In the genomic region with DNA sequence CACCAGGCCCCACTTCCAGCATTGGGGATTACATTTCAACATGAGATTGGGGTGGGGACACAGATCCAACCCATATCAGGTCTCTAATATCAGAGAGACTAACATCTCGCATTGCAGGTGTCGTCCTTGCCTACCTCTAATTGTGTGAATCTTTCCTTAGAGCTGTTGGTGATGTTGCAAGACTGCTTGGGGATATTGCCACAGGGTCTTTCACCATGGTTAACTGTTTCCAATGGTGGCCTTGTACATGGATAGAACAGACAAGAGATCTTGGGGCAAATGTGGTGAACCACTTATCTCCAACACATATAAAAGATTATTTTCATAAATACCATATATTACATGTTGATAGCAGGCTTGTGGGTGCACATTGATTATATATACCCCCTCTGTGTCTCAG, we compare ENCODE assay signal across 23 cellular contexts.
"Had no signal": no experiment of that assay in that cellular context is flagged by ENCODE, and none has a peak within 500 bp of the region (broad histone marks: within the 10 kb centered on the region; RNA-seq: fewer than 3 reads in every experiment).

No MANE protein-coding gene starts in this region.

- H3K9me3 ChIP-seq: SJSA1 had no signal

- DNase-seq: Kasumi-1, MM.1S, NCI-H1092 treated with DMSO at 0.1 percent for 48 hours, NCI-H1436, NCI-H187, NCI-H2029, NCI-H2081 treated with DMSO at 0.1 percent for 48 hours, NCI-H2171, NCI-H226, NCI-H446, NCI-H510A, NCI-H524 treated with DMSO at 0.1 percent for 48 hours, NCI-H69, NCI-H774, PC-3, SHP77, T-helper 1 cell had no signal

- H3K27ac ChIP-seq: KMS-11, RWPE1, SJSA1, SK-N-MC had no signal

- H3K36me3 ChIP-seq: SJSA1 had no signal

- H3K4me1 ChIP-seq: SJSA1 had no signal

- H3K4me3 ChIP-seq: K562, SJSA1, SK-N-MC had no signal

- H3K27me3 ChIP-seq: SJSA1 had no signal

- FAIRE-seq: HTR-8/SVneo, K562 had no signal
